In the genomic region with DNA sequence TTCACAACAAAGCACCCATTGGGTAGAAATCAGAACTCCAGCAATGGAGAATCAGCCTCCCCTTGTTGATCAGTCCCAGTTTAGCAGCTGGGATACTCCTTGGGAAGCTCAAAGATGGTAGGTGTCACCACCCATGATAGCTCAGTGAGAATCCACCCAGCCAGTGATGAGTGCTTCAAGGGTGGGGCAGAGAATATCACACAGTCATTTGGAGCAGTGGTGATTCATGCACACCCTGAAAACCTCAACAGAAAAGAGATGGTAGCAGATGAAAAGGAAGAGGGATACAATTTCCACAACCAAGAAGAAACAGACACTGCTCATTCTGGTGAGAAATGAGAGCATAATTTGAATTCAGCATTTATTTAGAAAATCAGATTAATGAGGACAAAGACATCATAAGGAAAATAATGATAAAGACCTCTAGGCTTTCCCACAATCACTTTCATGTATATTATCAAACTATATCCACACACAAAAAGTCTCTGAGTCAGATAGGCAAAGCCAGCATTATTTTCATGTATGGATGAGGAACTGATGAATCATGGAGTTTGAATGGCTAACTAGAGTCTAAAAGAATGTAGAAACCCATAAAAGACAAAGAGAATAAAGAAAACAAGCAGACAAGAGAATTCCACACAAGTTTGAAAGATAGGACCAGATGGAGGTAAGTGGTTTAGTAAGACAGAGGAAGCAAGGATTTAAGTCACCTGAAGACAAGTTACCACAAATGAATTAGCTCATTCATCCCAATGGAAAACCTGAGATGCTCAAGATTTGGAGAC, we compare ENCODE assay signal across 8 cellular contexts.
DNase-seq lines count a peak whose midpoint lies in the region; ATAC-seq and TF ChIP-seq lines count a peak whose summit lies in the region.

No MANE protein-coding gene starts in this region.

- no peak overlapping the region for H3K27ac ChIP-seq in caudate nucleus (ENCODE audit: low read depth, low read length)

- H3K27me3 Mint-ChIP-seq in T-helper 1 cell treated with Interleukin-12 subunit alpha and Interleukin-12 subunit beta and Interleukin-4 antibody, amounts not matched to agents 30 μg/mL and 1 μg/mL, for 36 hours (ENCODE audit: low read depth): peaks cover 32% of the 10 kb centered on the region

- peaks cover 12% of the 10 kb centered on the region for H3K4me1 Mint-ChIP-seq in T-helper 1 cell treated with Interleukin-12 subunit alpha and Interleukin-12 subunit beta and Interleukin-4 antibody, amounts not matched to agents 30 μg/mL and 1 μg/mL, for 36 hours (ENCODE audit: low read depth)

- intact Hi-C loops in posterior vena cava (cut with DNase I): no loop called here

- ATAC-seq in HG03439 (IDR thresholded peaks at IDR 0.05; ENCODE audit: unreplicated experiment): no peak

- H3K4me3 ChIP-seq in HFF-Myc (replicated peaks; ENCODE audit: low read depth, low read length): no peak overlapping the region

- H3K9me3 Mint-ChIP-seq in T-helper 1 cell treated with Interleukin-12 subunit alpha and Interleukin-12 subunit beta and Interleukin-4 antibody, amounts not matched to agents 30 μg/mL and 1 μg/mL, for 36 hours: no peaks in the 10 kb centered on the region

- DNase-seq in EL: peak; percentile 89
- peak; percentile 49 for DNase-seq in HFF-Myc (ENCODE audit: extremely low read depth, low read depth)
- DNase-seq in iris pigment epithelial cell (ENCODE audit: low read depth): peak; percentile 89
- no peak for DNase-seq in nucleus accumbens (lab: John Stamatoyannopoulos, UW)
- DNase-seq in posterior vena cava (ENCODE audit: low spot score): no peak
- no peak for DNase-seq in caudate nucleus (lab: John Stamatoyannopoulos, UW)

- H3K27ac Mint-ChIP-seq in T-helper 1 cell treated with Interleukin-12 subunit alpha and Interleukin-12 subunit beta and Interleukin-4 antibody, amounts not matched to agents 30 μg/mL and 1 μg/mL, for 36 hours: peak overlapping the region; percentile 16

- no peak overlapping the region for H3K4me3 Mint-ChIP-seq in T-helper 1 cell treated with Interleukin-12 subunit alpha and Interleukin-12 subunit beta and Interleukin-4 antibody, amounts not matched to agents 30 μg/mL and 1 μg/mL, for 36 hours

- no peak for TF ChIP-seq CTCF in HFF-Myc (IDR thresholded peaks at IDR 0.05; ENCODE audit: low read depth, low read length, missing control alignments)

- H3K36me3 Mint-ChIP-seq in T-helper 1 cell treated with Interleukin-12 subunit alpha and Interleukin-12 subunit beta and Interleukin-4 antibody, amounts not matched to agents 30 μg/mL and 1 μg/mL, for 36 hours (ENCODE audit: low read depth): no peaks in the 10 kb centered on the region

Comparison
In these comparisons a context has a peak if more than half of its experiments do, and no peak if none do; other contexts are left out.
1. DNase-seq: peak in EL (single experiment), HFF-Myc (single experiment) and iris pigment epithelial cell (single experiment); none in nucleus accumbens (0 of 56), posterior vena cava (single experiment) and caudate nucleus (0 of 61).